In the genomic region with DNA sequence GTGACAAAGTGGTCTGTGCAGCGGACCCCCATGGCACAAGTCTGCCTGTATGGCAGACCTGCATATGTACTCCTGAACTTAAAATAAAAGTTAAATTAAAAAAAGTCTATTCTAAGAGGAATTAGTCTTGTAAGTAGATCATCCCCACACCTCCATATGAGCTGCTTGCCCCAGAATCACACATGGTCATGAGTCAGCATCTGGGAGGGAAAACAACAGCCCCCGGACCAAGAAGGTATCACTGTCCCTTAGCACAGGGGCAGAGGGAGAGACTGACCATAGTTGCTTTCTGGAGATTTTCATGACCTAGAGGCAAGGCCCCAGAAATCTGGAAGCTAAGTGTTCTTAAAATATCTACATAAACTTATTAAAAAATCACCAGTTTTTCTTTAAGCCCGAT, we compare ENCODE assay signal across 21 cellular contexts.
"Had no signal": no experiment of that assay in that cellular context is flagged by ENCODE, and none has a peak within 500 bp of the region (broad histone marks: within the 10 kb centered on the region; RNA-seq: fewer than 3 reads in every experiment).

No MANE protein-coding gene starts in this region.

- DNase-seq: effector CD4-positive, alpha-beta T cell; immature natural killer cell; left lung; lower lobe of right lung; natural killer cell; nucleus accumbens; pancreas; retina; right lobe of liver; spleen; stimulated activated CD4-positive, alpha-beta T cell treated with anti-CD3 and anti-CD28 coated beads, Interleukin-15, amount 100 ng/mL, for 24 hours; stimulated activated CD4-positive, alpha-beta T cell treated with anti-CD3 and anti-CD28 coated beads, Interleukin-1b, Interleukin-23, amount 100 ng/mL, for 48 hours; stimulated activated CD4-positive, alpha-beta T cell treated with anti-CD3 and anti-CD28 coated beads, Interleukin-4, amount 100 ng/mL, for 24 hours; stimulated activated naive CD8-positive, alpha-beta T cell treated with anti-CD3 and anti-CD28 coated beads, Interleukin-15, amount 100 ng/mL, for 72 hours; testis; upper lobe of right lung had no signal

- H3K27me3 ChIP-seq: left lung, pancreas, right lobe of liver, spleen, testis, tibial nerve, upper lobe of right lung, vagina had no signal

- ATAC-seq: left lung; lower lobe of right lung; natural killer cell; pancreas; right lobe of liver; stimulated activated memory B cell treated with anti-CD40 and anti-IgM and Interleukin-4, amounts not matched to agents 10 μg/mL and 1 μg/mL and 100 μg/mL, for 72 hours; stimulated activated naive CD8-positive, alpha-beta T cell treated with anti-CD3 and anti-CD28 coated beads, Interleukin-15, amount 100 ng/mL, for 72 hours; upper lobe of right lung had no signal

- H3K4me3 ChIP-seq: coronary artery, left lung, lower lobe of right lung, pancreas, prostate gland, right lobe of liver, spleen, testis, tibial nerve, upper lobe of right lung, vagina had no signal

- H3K4me1 ChIP-seq: pancreas, prostate gland, right lobe of liver, testis had no signal

- H3K36me3 ChIP-seq: left lung, lower lobe of right lung, pancreas, prostate gland, right lobe of liver, spleen, tibial nerve, upper lobe of right lung, vagina had no signal

- H3K9me3 ChIP-seq: left lung, lower lobe of right lung, pancreas, prostate gland, right lobe of liver, spleen, testis, tibial nerve, upper lobe of right lung, vagina had no signal

- H3K27ac ChIP-seq: coronary artery, left lung, lower lobe of right lung, pancreas, prostate gland, right lobe of liver, spleen, upper lobe of right lung, vagina had no signal
